Comparison of ENCODE assay signal across 8 cellular contexts in genomic region chr17:68457539-68458259, GRCh38. TPM values are rescaled to one million over a fixed set of nuclear protein-coding genes. Genes with fewer than 3 reads are reported as not detected.
DNase-seq lines count a peak whose midpoint lies in the region; ATAC-seq and TF ChIP-seq lines count a peak whose summit lies in the region.

No MANE protein-coding gene starts in this region.

- H3K27me3 Mint-ChIP-seq in endothelial cell (ENCODE audit: unreplicated experiment) (peaks cover 8% of the 10 kb centered on the region), mesothelial cell of epicardium (ENCODE audit: low read depth) (no peaks in the 10 kb centered on the region)

- H3K36me3 Mint-ChIP-seq in endothelial cell (ENCODE audit: low read depth, unreplicated experiment) (no peaks in the 10 kb centered on the region), mesothelial cell of epicardium (no peaks in the 10 kb centered on the region)

- ATAC-seq in GM21367 (IDR thresholded peaks at IDR 0.05; ENCODE audit: unreplicated experiment): peak; percentile 63

- TF ChIP-seq CTCF in endothelial cell (IDR thresholded peaks at IDR 0.05; ENCODE audit: unreplicated experiment) (no peak), mesothelial cell of epicardium (IDR thresholded peaks at IDR 0.05; ENCODE audit: unreplicated experiment) (no peak)

- H3K9me3 Mint-ChIP-seq in endothelial cell (ENCODE audit: unreplicated experiment) (no peaks in the 10 kb centered on the region), mesothelial cell of epicardium (no peaks in the 10 kb centered on the region)

- peak; percentile 95 for DNase-seq in COR-L47 (lab: John Stamatoyannopoulos, UW)
- peak; percentile 98 for DNase-seq in HT1080 (ENCODE audit: low read depth)
- peak; percentile 95 for DNase-seq in NOMO-1 treated with DMSO at 0.1 percent for 48 hours (lab: John Stamatoyannopoulos, UW; ENCODE audit: unreplicated experiment)
- DNase-seq in activated CD8-positive, alpha-beta memory T cell treated with anti-CD3 and anti-CD28 coated beads, Interleukin-2, amount 50 U/mL, for 4 hours: peak; percentile 97
- peak; percentile 99 for DNase-seq in endothelial cell (ENCODE audit: low spot score)
- DNase-seq in mesothelial cell of epicardium (ENCODE audit: low spot score in 2 of 2, unreplicated experiment in 2 of 2): peak; percentile 98 to 99
- DNase-seq in stimulated activated CD8-positive, alpha-beta memory T cell treated with anti-CD3 and anti-CD28 coated beads, Interleukin-15, amount 100 ng/mL, for 4 hours (ENCODE audit: low read depth in 2 of 2): peak; percentile 95 to 97

- peak overlapping the region; percentile 74 for H3K4me3 Mint-ChIP-seq in endothelial cell (ENCODE audit: unreplicated experiment)
- H3K4me3 Mint-ChIP-seq in mesothelial cell of epicardium: peak overlapping the region; percentile 76

- H3K27ac Mint-ChIP-seq in endothelial cell (ENCODE audit: unreplicated experiment) (peak overlapping the region; percentile 68), mesothelial cell of epicardium (peak overlapping the region; percentile 95)

- H3K4me1 Mint-ChIP-seq in endothelial cell (ENCODE audit: unreplicated experiment): peaks cover 40% of the 10 kb centered on the region
- H3K4me1 Mint-ChIP-seq in mesothelial cell of epicardium: peaks cover 25% of the 10 kb centered on the region

RNA-seq across cellular contexts. Expression of gene WIPI1, which starts 0.4 kb away (rescaled TPM):
- 17.8 and 18.3 TPM in 2 replicates for total RNA-seq in HT1080 (2014; rRNA removed; shearing (Covaris generic))
- polyA plus RNA-seq in HT1080 (2015; cell fraction: cytosol; rRNA removed): 20.6 and 21.6 TPM in 2 replicates
- polyA plus RNA-seq in HT1080 (2015; cell fraction: nucleus; rRNA removed): 19.8 and 25.4 TPM in 2 replicates
- 98.0 TPM for total RNA-seq in endothelial cell (ENCODE audit: unreplicated experiment)
- 27.2 to 31.7 TPM (median 28.4 TPM) in 3 replicates for total RNA-seq in mesothelial cell of epicardium

RNA-seq across cellular contexts. Expression of gene PRKAR1A, which starts 54.5 kb away (rescaled TPM):
- 106 and 125 TPM in 2 replicates for total RNA-seq in HT1080 (2014; rRNA removed; shearing (Covaris generic))
- polyA plus RNA-seq in HT1080 (2015; cell fraction: cytosol; rRNA removed): 135 and 166 TPM in 2 replicates
- 209 and 240 TPM in 2 replicates for polyA plus RNA-seq in HT1080 (2015; cell fraction: nucleus; rRNA removed)
- total RNA-seq in endothelial cell (ENCODE audit: unreplicated experiment) (248 TPM), mesothelial cell of epicardium (268 to 276 TPM (median 268 TPM) in 3 replicates)

Comparison
In these comparisons a context has a peak if more than half of its experiments do, and no peak if none do; other contexts are left out.
1. Peak in every context shown above with its lines: DNase-seq and ATAC-seq.